25 cellular contexts compared by ENCODE assay signal in the genomic region with DNA sequence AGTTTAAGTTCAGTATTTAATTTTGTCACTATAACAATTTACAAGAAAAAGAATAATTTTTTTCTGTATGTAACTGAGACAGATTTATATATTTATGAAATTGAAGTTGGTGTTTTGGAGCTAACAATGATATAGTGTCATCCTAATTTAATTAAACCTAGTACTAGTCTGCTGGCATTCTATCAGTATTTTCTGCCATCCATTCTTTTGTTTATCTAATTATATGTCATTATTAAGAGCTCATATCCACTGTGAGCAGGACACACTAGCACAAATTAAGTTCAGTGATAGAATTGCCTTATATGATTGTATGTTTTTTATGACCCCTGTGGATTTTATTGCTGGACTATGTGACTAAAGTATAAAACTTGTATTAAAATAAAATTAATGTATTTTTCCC.
"Had no signal": no experiment of that assay in that cellular context is flagged by ENCODE, and none has a peak within 500 bp of the region (broad histone marks: within the 10 kb centered on the region; RNA-seq: fewer than 3 reads in every experiment).

No MANE protein-coding gene starts in this region.

- H3K36me3 ChIP-seq: colonic mucosa, esophagus muscularis mucosa, esophagus squamous epithelium, gastrocnemius medialis, gastroesophageal sphincter, heart left ventricle, heart right ventricle had no signal

- H3K27me3 ChIP-seq: colonic mucosa, dorsolateral prefrontal cortex, esophagus muscularis mucosa, esophagus squamous epithelium, foreskin keratinocyte, gastrocnemius medialis, gastroesophageal sphincter, heart left ventricle, heart right ventricle, hepatocyte had no signal

- H3K4me2 ChIP-seq: hepatocyte had no signal

- H3K4me3 ChIP-seq: colonic mucosa, coronary artery, dorsolateral prefrontal cortex, esophagus muscularis mucosa, esophagus squamous epithelium, gastrocnemius medialis, gastroesophageal sphincter, heart left ventricle, heart right ventricle, hepatocyte had no signal

- H3K4me1 ChIP-seq: colonic mucosa, esophagus muscularis mucosa, esophagus squamous epithelium, foreskin keratinocyte, gastrocnemius medialis, gastroesophageal sphincter had no signal

- DNase-seq: colonic mucosa; cortex of kidney; dermis blood vessel endothelial cell; dorsolateral prefrontal cortex; effector CD4-positive, alpha-beta T cell; effector CD8-positive, alpha-beta T cell; effector memory CD4-positive, alpha-beta T cell; effector memory CD8-positive, alpha-beta T cell; endodermal cell; erythroblast; esophagus squamous epithelium; foreskin fibroblast; foreskin keratinocyte; foreskin melanocyte; gastrocnemius medialis; glutamatergic neuron; head of caudate nucleus; heart left ventricle; heart right ventricle had no signal

- H3K27ac ChIP-seq: colonic mucosa, coronary artery, dorsolateral prefrontal cortex, epithelial cell of prostate, esophagus muscularis mucosa, esophagus squamous epithelium, foreskin keratinocyte, gastrocnemius medialis, gastroesophageal sphincter, heart left ventricle, heart right ventricle, hepatocyte had no signal

- H2AFZ ChIP-seq: hepatocyte had no signal

- H3K79me2 ChIP-seq: hepatocyte had no signal

- ATAC-seq: effector memory CD8-positive, alpha-beta T cell; esophagus mucosa; foreskin keratinocyte; gastrocnemius medialis; gastroesophageal sphincter; heart left ventricle; heart right ventricle had no signal

- H3K9me3 ChIP-seq: colonic mucosa, esophagus muscularis mucosa, esophagus squamous epithelium, gastrocnemius medialis, gastroesophageal sphincter, heart left ventricle, heart right ventricle had no signal
